Comparison of ENCODE assay signal across 15 cellular contexts in the genomic region with DNA sequence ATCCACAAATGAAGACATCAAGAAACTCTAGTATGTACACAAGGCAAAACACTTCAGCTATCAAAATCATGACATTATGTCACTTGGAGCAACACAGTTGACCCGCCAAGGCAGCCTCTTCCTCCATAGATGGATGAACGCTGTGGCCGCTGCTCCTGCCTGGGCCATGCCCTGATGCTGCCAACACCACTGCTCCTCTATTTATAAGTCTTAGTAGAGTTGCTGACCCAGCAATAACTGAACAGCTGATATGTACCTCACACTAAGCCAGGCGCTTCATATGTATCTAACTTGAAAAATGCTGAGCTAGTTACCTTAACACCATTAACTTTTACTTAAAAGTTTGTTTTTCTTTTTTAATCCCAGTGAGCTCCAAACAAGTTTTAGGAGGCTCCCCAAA.
DNase-seq lines count a peak whose midpoint lies in the region; ATAC-seq, FAIRE-seq and TF ChIP-seq lines count a peak whose summit lies in the region.
"Had no signal": no experiment of that assay in that cellular context is flagged by ENCODE, and none has a peak within 500 bp of the region (broad histone marks: within the 10 kb centered on the region; RNA-seq: fewer than 3 reads in every experiment).

No MANE protein-coding gene starts in this region.

- FAIRE-seq in HepG2 (lab: Jason Lieb, UNC) (no peak), K562 (lab: Jason Lieb, UNC) (no peak)
- FAIRE-seq: GM12891 had no signal

- no peaks in the 10 kb centered on the region for H3K9me1 ChIP-seq in K562 (ENCODE audit: control insufficient read depth, insufficient read depth, low read length)

- H3K27me3 ChIP-seq in HepG2 (ENCODE audit: control insufficient read depth in 1 of 2, insufficient read depth in 2 of 2, low read length in 2 of 2) (no peaks in the 10 kb centered on the region), right lobe of liver (no peaks in the 10 kb centered on the region), K562 (ENCODE audit: control insufficient read depth in 2 of 2, insufficient read depth in 2 of 2, low read length in 2 of 2) (no peaks in the 10 kb centered on the region), foreskin keratinocyte (no peaks in the 10 kb centered on the region)

- no peak overlapping the region for H3K9ac ChIP-seq in HepG2 (ENCODE audit: insufficient read depth, low read depth, low read length)
- H3K9ac ChIP-seq in K562 (ENCODE audit: insufficient read depth in 1 of 2, low read depth in 2 of 2, low read length in 2 of 2), result no peak overlapping the region
- H3K9ac ChIP-seq: GM23248 had no signal

- TF ChIP-seq RAD21 in HepG2 (CRISPR knock-in tag; IDR thresholded peaks at IDR 0.05) (no peak), K562 (CRISPR knock-in tag; conservative IDR thresholded peaks at IDR 0.05 in 1 of 2, IDR thresholded peaks at IDR 0.05 in 1 of 2) (no peak)

- H3K9me3 ChIP-seq in HepG2 (ENCODE audit: low read length), result no peaks in the 10 kb centered on the region
- no peaks in the 10 kb centered on the region for H3K9me3 ChIP-seq in right lobe of liver
- no peaks in the 10 kb centered on the region for H3K9me3 ChIP-seq in K562 (replicated peaks; ENCODE audit: control insufficient read depth, insufficient read depth, low read depth, low read length)

- H2AFZ ChIP-seq in HepG2 (ENCODE audit: low read length) (no peak overlapping the region), K562 (ENCODE audit: low read depth, low read length) (no peak overlapping the region)
- H2AFZ ChIP-seq: GM23248 had no signal

- TF ChIP-seq POLR2A in HepG2 (IDR thresholded peaks at IDR 0.05; ENCODE audit: insufficient read depth in 1 of 2, low read depth in 2 of 2, low read length in 2 of 2) (no peak), right lobe of liver (IDR thresholded peaks at IDR 0.05) (no peak), K562 (conservative IDR thresholded peaks at IDR 0.05) (no peak)

- H3K4me3 ChIP-seq in HepG2 (replicated peaks in 1 of 3; ENCODE audit: insufficient read depth in 1 of 3, low read depth in 2 of 3, low read length in 3 of 3) (no peak overlapping the region), right lobe of liver (no peak overlapping the region), K562 (no peak overlapping the region)
- H3K4me3 ChIP-seq: GM23248 had no signal

- peaks cover 35% of the 10 kb centered on the region for H3K4me1 ChIP-seq in HepG2 (ENCODE audit: insufficient read depth, low read length)
- peaks cover 0 to 10% (median 2%) of the 10 kb centered on the region in 4 donors for H3K4me1 ChIP-seq in right lobe of liver
- no peaks in the 10 kb centered on the region for H3K4me1 ChIP-seq in K562 (replicated peaks in 1 of 2; ENCODE audit: control insufficient read depth in 2 of 2, insufficient read depth in 2 of 2, low read length in 2 of 2)
- no peaks in the 10 kb centered on the region for H3K4me1 ChIP-seq in foreskin keratinocyte

- POLR2A ChIA-PET in HepG2 (lab: Yijun Ruan, JAX) (no interaction called here), K562 (lab: Yijun Ruan, JAX) (interaction anchor here (0.6 to 1.0 kb wide), 3 partner anchors 9 to 570 kb away, joined by 3 to 5 read pairs (median 3); no protein-coding TSS in a partner anchor)

- WGBS in HepG2 (ENCODE audit: low lambda C conversion rate), result 91% methylated on average over 2 of the region's 4 CpGs
- WGBS in right lobe of liver (ENCODE audit: insufficient coverage, low coverage, low lambda C conversion rate, missing lambda C conversion rate), result 100% methylated on average over 2 of the region's 4 CpGs
- 100% methylated on average over 4 of the region's 4 CpGs for WGBS in K562 (ENCODE audit: insufficient coverage, low coverage, missing lambda C conversion rate)

- H3K27ac ChIP-seq in HepG2 (ENCODE audit: extremely low read length, insufficient read depth, low read length), result no peak overlapping the region
- H3K27ac ChIP-seq in right lobe of liver, result no peak overlapping the region
- no peak overlapping the region for H3K27ac ChIP-seq in K562 (ENCODE audit: extremely low read depth, low read depth, low read length)
- no peak overlapping the region for H3K27ac ChIP-seq in foreskin keratinocyte
- H3K27ac ChIP-seq: GM23248 had no signal

- TF ChIP-seq CTCF in HepG2 (CRISPR knock-in tag; IDR thresholded peaks at IDR 0.05) (no peak), right lobe of liver (IDR thresholded peaks at IDR 0.05) (no peak), K562 (IDR thresholded peaks at IDR 0.05 in 2 of 3, conservative IDR thresholded peaks at IDR 0.05 in 1 of 3; ENCODE audit: insufficient read depth in 2 of 3, low read depth in 1 of 3, low read length in 3 of 3) (no peak), foreskin keratinocyte (conservative IDR thresholded peaks at IDR 0.05) (no peak)

- no TSS peak for BruUV-seq in HepG2 (replicated peaks; lab: Mats Ljungman, UMichigan)
- BruUV-seq in K562 (replicated peaks; lab: Mats Ljungman, UMichigan), result no TSS peak

- H3K4me2 ChIP-seq in HepG2 (ENCODE audit: low read depth, low read length) (no peak overlapping the region), K562 (ENCODE audit: insufficient read depth, low read length) (no peak overlapping the region)

- no peak for ATAC-seq in HepG2
- no peak for ATAC-seq in right lobe of liver
- ATAC-seq in K562, result no peak
- ATAC-seq in left lobe of liver, result peak; percentile 13
- ATAC-seq in HG03439 (IDR thresholded peaks at IDR 0.05; ENCODE audit: unreplicated experiment), result no peak
- no peak for ATAC-seq in foreskin keratinocyte
- ATAC-seq: HCT116 had no signal

- TF ChIP-seq EP300 in HepG2 (IDR thresholded peaks at IDR 0.05; ENCODE audit: low read depth in 2 of 2, low read length in 2 of 2), result no peak
- TF ChIP-seq EP300 in HepG2 (CRISPR knock-in tag; IDR thresholded peaks at IDR 0.05; ENCODE audit: borderline replicate concordance), result no peak
- TF ChIP-seq EP300 in K562 (IDR thresholded peaks at IDR 0.05; ENCODE audit: low read length), result no peak

- H3K79me2 ChIP-seq in HepG2 (ENCODE audit: insufficient read depth, low read length), result peaks cover 44% of the 10 kb centered on the region
- 0 out of 3 replicates have a peak, but pooled peaks cover 6% of the 10 kb centered on the region for H3K79me2 ChIP-seq in K562 (ENCODE audit: control insufficient read depth, insufficient read depth, low read length)

- DNase-seq in HepG2 (ENCODE audit: low spot score), result no peak
- no peak for DNase-seq in right lobe of liver
- no peak for DNase-seq in K562 (ENCODE audit: extremely low read depth in 1 of 4, low spot score in 3 of 4)
- DNase-seq in left lobe of liver (ENCODE audit: low spot score), result no peak
- DNase-seq in dermis blood vessel endothelial cell, result no peak
- DNase-seq in foreskin keratinocyte, result no peak
- DNase-seq: C1 segment of cervical spinal cord; Calu3; CD4-positive, alpha-beta T cell; DMS 273 treated with DMSO at 0.1 percent for 48 hours; DMS79; GM23248 had no signal

- in situ Hi-C loops in HepG2 (cut with HindIII; ENCODE audit: extremely low pct_ligation_motif_present, low pct_unique_long_range_greater_than_20kb) (no loop called here), K562 (cut with MboI) (no loop called here)

- H3K36me3 ChIP-seq in HepG2 (replicated peaks in 1 of 2; ENCODE audit: control insufficient read depth in 1 of 2, insufficient read depth in 2 of 2, low read length in 2 of 2) (peaks cover 17 to 65% of the 10 kb centered on the region in 2 experiments; a peak in 4 of 5 replicates), right lobe of liver (peaks cover 0 to 33% (median 4%) of the 10 kb centered on the region in 4 donors), K562 (ENCODE audit: control insufficient read depth, insufficient read depth, low read length) (peaks cover 43% of the 10 kb centered on the region; the same call in 2 of the 3 replicates)

- intact Hi-C loops in HepG2 (cut with micrococcal nuclease; ENCODE audit: unreplicated experiment) (no loop called here), right lobe of liver (cut with DNase I) (no loop called here), K562 (cut with micrococcal nuclease) (no loop called here)

- CTCF ChIA-PET in HepG2 (lab: Yijun Ruan, JAX; ENCODE audit: low intra/inter-chr PET ratio, low total read pairs) (no interaction called here), K562 (lab: Yijun Ruan, JAX; ENCODE audit: low intra/inter-chr PET ratio) (no interaction called here)

- peaks cover 2% of the 10 kb centered on the region; the same call in 1 of the 2 replicates for H4K20me1 ChIP-seq in HepG2 (ENCODE audit: insufficient read depth, low read length)
- H4K20me1 ChIP-seq in K562 (replicated peaks; ENCODE audit: control insufficient read depth, insufficient read depth, low read length), result no peaks in the 10 kb centered on the region

TF ChIP-seq in HepG2, 621 proteins besides CTCF, POLR2A, EP300 and RAD21:
- TF ChIP-seq RBAK (CRISPR knock-in tag; IDR thresholded peaks at IDR 0.05) (no peak), ZC3H4 (CRISPR knock-in tag; IDR thresholded peaks at IDR 0.05; ENCODE audit: borderline replicate concordance) (no peak), MAFK (conservative IDR thresholded peaks at IDR 0.05 in 1 of 2, IDR thresholded peaks at IDR 0.05 in 1 of 2; ENCODE audit: low read length in 2 of 2) (peak; percentile 80 to 87), MAFF (IDR thresholded peaks at IDR 0.05; ENCODE audit: low read depth, low read length) (peak; percentile 82)

TF ChIP-seq in K562, 482 proteins besides CTCF, POLR2A, EP300 and RAD21 (continues in another document):
- TF ChIP-seq CBX5 (IDR thresholded peaks at IDR 0.05; ENCODE audit: borderline replicate concordance, low read depth) (no peak), MAFK (IDR thresholded peaks at IDR 0.05; ENCODE audit: low read length) (peak; percentile 54), NCOA6 (IDR thresholded peaks at IDR 0.05) (no peak), ZFX (CRISPR knock-in tag; IDR thresholded peaks at IDR 0.05) (no peak)
- TF ChIP-seq, protein P1, sequence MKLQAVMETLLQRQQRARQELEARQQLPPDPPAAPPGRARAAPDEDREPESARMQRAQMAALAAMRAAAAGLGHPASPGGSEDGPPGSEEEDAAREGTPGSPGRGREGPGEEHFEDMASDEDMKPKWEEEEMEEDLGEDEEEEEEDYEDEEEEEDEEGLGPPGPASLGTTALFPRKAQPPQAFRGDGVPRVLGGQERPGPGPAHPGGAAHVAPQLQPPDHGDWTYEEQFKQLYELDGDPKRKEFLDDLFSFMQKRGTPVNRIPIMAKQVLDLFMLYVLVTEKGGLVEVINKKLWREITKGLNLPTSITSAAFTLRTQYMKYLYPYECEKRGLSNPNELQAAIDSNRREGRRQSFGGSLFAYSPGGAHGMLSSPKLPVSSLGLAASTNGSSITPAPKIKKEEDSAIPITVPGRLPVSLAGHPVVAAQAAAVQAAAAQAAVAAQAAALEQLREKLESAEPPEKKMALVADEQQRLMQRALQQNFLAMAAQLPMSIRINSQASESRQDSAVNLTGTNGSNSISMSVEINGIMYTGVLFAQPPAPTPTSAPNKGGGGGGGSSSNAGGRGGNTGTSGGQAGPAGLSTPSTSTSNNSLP (IDR thresholded peaks at IDR 0.05; ENCODE audit: borderline replicate concordance, low read depth, low read length), result no peak
